In the genomic region with DNA sequence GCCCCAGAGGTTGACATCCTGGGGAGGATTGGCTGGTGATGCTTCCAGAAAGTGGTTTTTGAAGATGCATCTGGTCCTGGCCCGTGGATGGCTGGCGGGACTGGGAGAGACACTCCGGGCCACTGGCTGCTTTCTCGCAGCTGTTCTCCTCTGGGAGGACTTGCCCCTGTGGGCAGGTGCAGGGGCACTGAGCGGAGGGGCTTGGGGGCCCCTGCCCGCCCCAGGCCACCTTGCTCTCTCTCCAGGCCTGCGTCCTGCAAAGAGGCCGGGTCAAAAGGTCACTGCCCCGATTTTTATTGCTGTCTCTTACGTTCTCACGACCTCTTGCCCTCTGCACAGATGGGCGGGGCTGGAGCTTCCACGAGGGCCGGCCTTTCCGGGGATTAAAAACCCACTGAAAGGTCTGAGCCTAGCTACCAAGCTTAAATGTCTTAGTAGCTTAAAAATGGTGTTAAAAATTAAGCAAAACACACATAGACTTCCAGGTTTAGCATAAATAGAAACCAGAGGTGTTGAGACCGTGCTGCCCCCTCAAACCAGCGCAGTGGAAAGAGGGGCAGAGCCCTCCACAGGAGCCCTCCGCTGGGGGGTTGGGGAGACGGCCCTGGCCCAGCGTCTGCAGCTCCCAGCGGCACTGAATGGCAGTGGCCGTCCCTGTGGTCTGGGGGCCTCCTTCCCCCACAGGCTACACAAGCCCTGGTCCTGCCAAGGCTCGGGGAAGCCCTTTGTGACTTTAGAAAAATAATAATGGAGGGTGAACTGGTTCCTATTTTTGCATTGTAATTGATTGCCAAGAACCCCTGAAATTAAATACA, we compare ENCODE assay signal across 1 cellular context.
TF ChIP-seq lines count a peak whose summit lies in the region.

No MANE protein-coding gene starts in this region.

TF ChIP-seq in WTC11, 78 proteins besides CTCF, POLR2A, EP300 and RAD21 (continued from another document):
- TF ChIP-seq, protein P1, sequence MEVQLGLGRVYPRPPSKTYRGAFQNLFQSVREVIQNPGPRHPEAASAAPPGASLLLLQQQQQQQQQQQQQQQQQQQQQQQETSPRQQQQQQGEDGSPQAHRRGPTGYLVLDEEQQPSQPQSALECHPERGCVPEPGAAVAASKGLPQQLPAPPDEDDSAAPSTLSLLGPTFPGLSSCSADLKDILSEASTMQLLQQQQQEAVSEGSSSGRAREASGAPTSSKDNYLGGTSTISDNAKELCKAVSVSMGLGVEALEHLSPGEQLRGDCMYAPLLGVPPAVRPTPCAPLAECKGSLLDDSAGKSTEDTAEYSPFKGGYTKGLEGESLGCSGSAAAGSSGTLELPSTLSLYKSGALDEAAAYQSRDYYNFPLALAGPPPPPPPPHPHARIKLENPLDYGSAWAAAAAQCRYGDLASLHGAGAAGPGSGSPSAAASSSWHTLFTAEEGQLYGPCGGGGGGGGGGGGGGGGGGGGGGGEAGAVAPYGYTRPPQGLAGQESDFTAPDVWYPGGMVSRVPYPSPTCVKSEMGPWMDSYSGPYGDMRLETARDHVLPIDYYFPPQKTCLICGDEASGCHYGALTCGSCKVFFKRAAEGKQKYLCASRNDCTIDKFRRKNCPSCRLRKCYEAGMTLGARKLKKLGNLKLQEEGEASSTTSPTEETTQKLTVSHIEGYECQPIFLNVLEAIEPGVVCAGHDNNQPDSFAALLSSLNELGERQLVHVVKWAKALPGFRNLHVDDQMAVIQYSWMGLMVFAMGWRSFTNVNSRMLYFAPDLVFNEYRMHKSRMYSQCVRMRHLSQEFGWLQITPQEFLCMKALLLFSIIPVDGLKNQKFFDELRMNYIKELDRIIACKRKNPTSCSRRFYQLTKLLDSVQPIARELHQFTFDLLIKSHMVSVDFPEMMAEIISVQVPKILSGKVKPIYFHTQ (CRISPR knock-in tag; IDR thresholded peaks at IDR 0.05), result no peak
- no peak for TF ChIP-seq MYBL2 (CRISPR knock-in tag; IDR thresholded peaks at IDR 0.05)
- TF ChIP-seq, protein P2, sequence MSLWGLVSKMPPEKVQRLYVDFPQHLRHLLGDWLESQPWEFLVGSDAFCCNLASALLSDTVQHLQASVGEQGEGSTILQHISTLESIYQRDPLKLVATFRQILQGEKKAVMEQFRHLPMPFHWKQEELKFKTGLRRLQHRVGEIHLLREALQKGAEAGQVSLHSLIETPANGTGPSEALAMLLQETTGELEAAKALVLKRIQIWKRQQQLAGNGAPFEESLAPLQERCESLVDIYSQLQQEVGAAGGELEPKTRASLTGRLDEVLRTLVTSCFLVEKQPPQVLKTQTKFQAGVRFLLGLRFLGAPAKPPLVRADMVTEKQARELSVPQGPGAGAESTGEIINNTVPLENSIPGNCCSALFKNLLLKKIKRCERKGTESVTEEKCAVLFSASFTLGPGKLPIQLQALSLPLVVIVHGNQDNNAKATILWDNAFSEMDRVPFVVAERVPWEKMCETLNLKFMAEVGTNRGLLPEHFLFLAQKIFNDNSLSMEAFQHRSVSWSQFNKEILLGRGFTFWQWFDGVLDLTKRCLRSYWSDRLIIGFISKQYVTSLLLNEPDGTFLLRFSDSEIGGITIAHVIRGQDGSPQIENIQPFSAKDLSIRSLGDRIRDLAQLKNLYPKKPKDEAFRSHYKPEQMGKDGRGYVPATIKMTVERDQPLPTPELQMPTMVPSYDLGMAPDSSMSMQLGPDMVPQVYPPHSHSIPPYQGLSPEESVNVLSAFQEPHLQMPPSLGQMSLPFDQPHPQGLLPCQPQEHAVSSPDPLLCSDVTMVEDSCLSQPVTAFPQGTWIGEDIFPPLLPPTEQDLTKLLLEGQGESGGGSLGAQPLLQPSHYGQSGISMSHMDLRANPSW (CRISPR knock-in tag; conservative IDR thresholded peaks at IDR 0.05; ENCODE audit: low read depth), result no peak
- TF ChIP-seq ZNF121 (CRISPR knock-in tag; IDR thresholded peaks at IDR 0.05), result no peak
- TF ChIP-seq, protein P3, sequence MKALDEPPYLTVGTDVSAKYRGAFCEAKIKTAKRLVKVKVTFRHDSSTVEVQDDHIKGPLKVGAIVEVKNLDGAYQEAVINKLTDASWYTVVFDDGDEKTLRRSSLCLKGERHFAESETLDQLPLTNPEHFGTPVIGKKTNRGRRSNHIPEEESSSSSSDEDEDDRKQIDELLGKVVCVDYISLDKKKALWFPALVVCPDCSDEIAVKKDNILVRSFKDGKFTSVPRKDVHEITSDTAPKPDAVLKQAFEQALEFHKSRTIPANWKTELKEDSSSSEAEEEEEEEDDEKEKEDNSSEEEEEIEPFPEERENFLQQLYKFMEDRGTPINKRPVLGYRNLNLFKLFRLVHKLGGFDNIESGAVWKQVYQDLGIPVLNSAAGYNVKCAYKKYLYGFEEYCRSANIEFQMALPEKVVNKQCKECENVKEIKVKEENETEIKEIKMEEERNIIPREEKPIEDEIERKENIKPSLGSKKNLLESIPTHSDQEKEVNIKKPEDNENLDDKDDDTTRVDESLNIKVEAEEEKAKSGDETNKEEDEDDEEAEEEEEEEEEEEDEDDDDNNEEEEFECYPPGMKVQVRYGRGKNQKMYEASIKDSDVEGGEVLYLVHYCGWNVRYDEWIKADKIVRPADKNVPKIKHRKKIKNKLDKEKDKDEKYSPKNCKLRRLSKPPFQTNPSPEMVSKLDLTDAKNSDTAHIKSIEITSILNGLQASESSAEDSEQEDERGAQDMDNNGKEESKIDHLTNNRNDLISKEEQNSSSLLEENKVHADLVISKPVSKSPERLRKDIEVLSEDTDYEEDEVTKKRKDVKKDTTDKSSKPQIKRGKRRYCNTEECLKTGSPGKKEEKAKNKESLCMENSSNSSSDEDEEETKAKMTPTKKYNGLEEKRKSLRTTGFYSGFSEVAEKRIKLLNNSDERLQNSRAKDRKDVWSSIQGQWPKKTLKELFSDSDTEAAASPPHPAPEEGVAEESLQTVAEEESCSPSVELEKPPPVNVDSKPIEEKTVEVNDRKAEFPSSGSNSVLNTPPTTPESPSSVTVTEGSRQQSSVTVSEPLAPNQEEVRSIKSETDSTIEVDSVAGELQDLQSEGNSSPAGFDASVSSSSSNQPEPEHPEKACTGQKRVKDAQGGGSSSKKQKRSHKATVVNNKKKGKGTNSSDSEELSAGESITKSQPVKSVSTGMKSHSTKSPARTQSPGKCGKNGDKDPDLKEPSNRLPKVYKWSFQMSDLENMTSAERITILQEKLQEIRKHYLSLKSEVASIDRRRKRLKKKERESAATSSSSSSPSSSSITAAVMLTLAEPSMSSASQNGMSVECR (CRISPR knock-in tag; IDR thresholded peaks at IDR 0.05; ENCODE audit: borderline replicate concordance), result no peak
- TF ChIP-seq, protein P4, sequence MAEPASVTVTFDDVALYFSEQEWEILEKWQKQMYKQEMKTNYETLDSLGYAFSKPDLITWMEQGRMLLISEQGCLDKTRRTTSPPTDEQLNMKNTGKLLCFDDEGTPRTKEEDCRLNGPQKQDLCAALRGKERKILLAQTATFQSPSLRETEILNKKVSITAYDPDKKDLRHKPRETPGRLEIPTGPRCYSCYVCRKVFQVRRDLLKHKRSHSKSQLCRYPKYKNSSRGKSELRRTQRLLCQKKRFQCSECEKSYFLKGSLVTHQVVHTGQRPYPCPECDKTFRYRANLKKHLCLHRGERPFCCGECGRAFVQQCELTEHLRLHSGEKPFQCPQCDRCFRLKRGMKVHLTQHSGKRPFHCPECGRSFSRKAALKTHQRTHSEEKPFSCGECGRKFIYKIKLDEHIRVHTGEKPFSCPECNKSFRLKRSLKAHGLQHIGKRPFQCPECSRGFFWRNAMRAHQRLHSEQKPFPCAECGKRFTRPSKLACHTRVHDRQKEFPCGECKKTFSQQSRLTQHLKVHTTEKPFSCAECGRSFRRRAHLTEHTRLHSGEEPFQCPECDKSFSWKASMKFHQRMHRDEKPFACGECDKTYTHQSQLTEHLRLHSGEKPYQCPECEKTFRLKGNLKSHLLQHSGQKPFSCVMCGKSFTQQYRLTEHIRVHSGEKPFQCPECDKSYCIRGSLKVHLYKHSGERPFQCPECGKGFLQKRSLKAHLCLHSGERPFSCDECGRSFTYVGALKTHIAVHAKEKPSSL (CRISPR knock-in tag; conservative IDR thresholded peaks at IDR 0.05), result no peak
TF ChIP-seq in WTC11: peak in this region for 0.
